11 cellular contexts compared by ENCODE assay signal in the genomic region with DNA sequence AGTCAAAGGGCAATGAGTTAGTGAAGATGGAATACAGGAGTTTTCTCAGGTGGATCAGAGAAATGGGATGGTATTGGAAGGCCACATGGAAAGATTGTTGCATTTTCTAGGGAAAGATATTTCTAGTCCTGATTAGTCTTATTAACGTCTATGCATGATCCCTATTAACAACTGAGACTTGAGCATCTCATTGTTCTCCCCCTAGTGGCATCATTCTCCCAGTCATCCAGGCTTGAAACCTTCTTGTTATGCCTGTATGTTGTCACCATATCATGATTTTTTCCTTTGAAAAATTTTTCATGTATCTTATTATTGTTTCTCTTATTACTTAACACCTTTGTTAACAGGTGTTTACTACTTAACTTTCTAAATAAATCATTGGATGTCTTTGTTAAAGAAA. TPM values are rescaled to one million over a fixed set of nuclear protein-coding genes. Genes with fewer than 3 reads are reported as not detected.
DNase-seq lines count a peak whose midpoint lies in the region; ATAC-seq, FAIRE-seq and TF ChIP-seq lines count a peak whose summit lies in the region.
"Had no signal": no experiment of that assay in that cellular context is flagged by ENCODE, and none has a peak within 500 bp of the region (broad histone marks: within the 10 kb centered on the region; RNA-seq: fewer than 3 reads in every experiment).

No MANE protein-coding gene starts in this region.

- no peaks in the 10 kb centered on the region for H3K36me3 ChIP-seq in lower lobe of right lung

- H3K27me3 ChIP-seq in lower lobe of right lung (ENCODE audit: low read depth): no peaks in the 10 kb centered on the region
- no peaks in the 10 kb centered on the region for H3K27me3 ChIP-seq in right cardiac atrium (ENCODE audit: control insufficient read depth, insufficient read depth)

- intact Hi-C loops in activated T-helper 2 cell treated with anti-CD3 and anti-CD28 coated beads, Interferon-gamma antibody, Interleukin-2, Interleukin-4, amounts not matched to agents 10 μg/mL and 5 μg/mL and 100 μg/mL, durations not matched to agents 14 hours and 24 hours and 36 hours (cut with micrococcal nuclease): loop anchor here (2.0 to 5.0 kb wide), 3 partner anchors 14 to 113 kb away; no protein-coding TSS in a partner anchor
- intact Hi-C loops in lower lobe of right lung (cut with DNase I) (no loop called here), right cardiac atrium (cut with DNase I) (no loop called here)

- H3K4me3 Mint-ChIP-seq in activated T-helper 2 cell treated with anti-CD3 and anti-CD28 coated beads, Interferon-gamma antibody, Interleukin-2, Interleukin-4, amounts not matched to agents 10 μg/mL and 5 μg/mL and 100 μg/mL, durations not matched to agents 14 hours and 24 hours and 36 hours (ENCODE audit: low read depth): no peak overlapping the region
- H3K4me3 Mint-ChIP-seq: immature natural killer cell had no signal

- peaks cover 57% of the 10 kb centered on the region for H3K4me1 Mint-ChIP-seq in activated T-helper 2 cell treated with anti-CD3 and anti-CD28 coated beads, Interferon-gamma antibody, Interleukin-2, Interleukin-4, amounts not matched to agents 10 μg/mL and 5 μg/mL and 100 μg/mL, durations not matched to agents 14 hours and 24 hours and 36 hours (ENCODE audit: low read depth)

- peak overlapping the region; percentile 17 for H3K27ac Mint-ChIP-seq in activated T-helper 2 cell treated with anti-CD3 and anti-CD28 coated beads, Interferon-gamma antibody, Interleukin-2, Interleukin-4, amounts not matched to agents 10 μg/mL and 5 μg/mL and 100 μg/mL, durations not matched to agents 14 hours and 24 hours and 36 hours

- no peak for FAIRE-seq in D721Med (lab: Jason Lieb, UNC)

- no peak for DNase-seq in D721Med (ENCODE audit: insufficient read length, low spot score)
- no peak for DNase-seq in activated T-helper 2 cell treated with anti-CD3 and anti-CD28 coated beads, Interferon-gamma antibody, Interleukin-2, Interleukin-4, amounts not matched to agents 10 μg/mL and 5 μg/mL and 100 μg/mL, durations not matched to agents 14 hours and 24 hours and 36 hours (ENCODE audit: low spot score)
- no peak for DNase-seq in lower lobe of right lung
- DNase-seq in right cardiac atrium: no peak
- no peak for DNase-seq in activated naive CD4-positive, alpha-beta T cell treated with Interleukin-2 at 50 U/mL for 16 hours
- DNase-seq in C1 segment of cervical spinal cord (lab: John Stamatoyannopoulos, UW): no peak
- DNase-seq: activated naive CD8-positive, alpha-beta T cell treated with anti-CD3 and anti-CD28 coated beads, Interleukin-2, amount 10 ng/mL, durations not matched to agents 7 days and 5 days had no signal

- H3K27ac ChIP-seq in lower lobe of right lung (no peak overlapping the region), right cardiac atrium (ENCODE audit: low read length) (no peak overlapping the region)
- H3K27ac ChIP-seq: SK-N-MC had no signal

- H3K4me1 ChIP-seq in lower lobe of right lung (no peaks in the 10 kb centered on the region), right cardiac atrium (ENCODE audit: control insufficient read depth, insufficient read depth, low read length) (no peaks in the 10 kb centered on the region)

- H3K27me3 Mint-ChIP-seq in activated T-helper 2 cell treated with anti-CD3 and anti-CD28 coated beads, Interferon-gamma antibody, Interleukin-2, Interleukin-4, amounts not matched to agents 10 μg/mL and 5 μg/mL and 100 μg/mL, durations not matched to agents 14 hours and 24 hours and 36 hours (ENCODE audit: low read depth): no peaks in the 10 kb centered on the region
- H3K27me3 Mint-ChIP-seq: activated naive CD8-positive, alpha-beta T cell treated with anti-CD3 and anti-CD28 coated beads, Interleukin-2, amount 10 ng/mL, durations not matched to agents 7 days and 5 days had no signal

- no peak overlapping the region for H3K4me3 ChIP-seq in lower lobe of right lung
- H3K4me3 ChIP-seq in right cardiac atrium (ENCODE audit: low read length): no peak overlapping the region
- H3K4me3 ChIP-seq: SK-N-MC had no signal

- 25% methylated on average over 1 of the region's 1 CpG for WGBS in right cardiac atrium

- H3K9me3 ChIP-seq in lower lobe of right lung: no peaks in the 10 kb centered on the region
- no peaks in the 10 kb centered on the region for H3K9me3 ChIP-seq in right cardiac atrium (ENCODE audit: control insufficient read depth, low read length)

- H3K9me3 Mint-ChIP-seq in activated T-helper 2 cell treated with anti-CD3 and anti-CD28 coated beads, Interferon-gamma antibody, Interleukin-2, Interleukin-4, amounts not matched to agents 10 μg/mL and 5 μg/mL and 100 μg/mL, durations not matched to agents 14 hours and 24 hours and 36 hours: no peaks in the 10 kb centered on the region
- H3K9me3 Mint-ChIP-seq: activated naive CD8-positive, alpha-beta T cell treated with anti-CD3 and anti-CD28 coated beads, Interleukin-2, amount 10 ng/mL, durations not matched to agents 7 days and 5 days; immature natural killer cell had no signal

- TF ChIP-seq CTCF in D721Med (IDR thresholded peaks at IDR 0.05; ENCODE audit: insufficient read depth, missing control alignments): peak; percentile 21
- peak; percentile 32 for TF ChIP-seq CTCF in lower lobe of right lung (IDR thresholded peaks at IDR 0.05)

- ATAC-seq in HG02885 (IDR thresholded peaks at IDR 0.05; ENCODE audit: poor library complexity, unreplicated experiment) (peak; percentile 49), lower lobe of right lung (no peak), right cardiac atrium (no peak), GM21717 (IDR thresholded peaks at IDR 0.05; ENCODE audit: unreplicated experiment) (no peak)

- H3K36me3 Mint-ChIP-seq in activated T-helper 2 cell treated with anti-CD3 and anti-CD28 coated beads, Interferon-gamma antibody, Interleukin-2, Interleukin-4, amounts not matched to agents 10 μg/mL and 5 μg/mL and 100 μg/mL, durations not matched to agents 14 hours and 24 hours and 36 hours (ENCODE audit: low read depth): peaks cover 52% of the 10 kb centered on the region
- H3K36me3 Mint-ChIP-seq: immature natural killer cell had no signal

RNA-seq across cellular contexts. Expression of a gene that starts 34.4 kb away (rescaled TPM):
- 285 and 294 TPM in 2 replicates for total RNA-seq in activated T-helper 2 cell treated with anti-CD3 and anti-CD28 coated beads, Interferon-gamma antibody, Interleukin-2, Interleukin-4, amounts not matched to agents 10 μg/mL and 5 μg/mL and 100 μg/mL, durations not matched to agents 14 hours and 24 hours and 36 hours
- total RNA-seq in lower lobe of right lung (23.5 TPM), right cardiac atrium (10 to 100 TPM; 12.9 to 15.5 (median 14.7) TPM)
- 2.7 TPM for polyA plus RNA-seq in right cardiac atrium

Comparison
In these comparisons a context has a peak if more than half of its experiments do, and no peak if none do; other contexts are left out.
1. RNA of a gene that starts 34.4 kb away (total RNA-seq): 285 to 294 TPM in activated T-helper 2 cell treated with anti-CD3 and anti-CD28 coated beads, Interferon-gamma antibody, Interleukin-2, Interleukin-4, amounts not matched to agents 10 μg/mL and 5 μg/mL and 100 μg/mL, durations not matched to agents 14 hours and 24 hours and 36 hours; 23.5 TPM in lower lobe of right lung (single experiment) and 12.9 to 15.5 TPM in right cardiac atrium; every median in the first group is over 10 times any median in the second.